ENCODE assay signal across 2 cellular contexts in genomic region chr4:154687840-154688239, GRCh38.
A peak's percentile ranks its signal among the peaks of the same experiment; 100 is the strongest.
TF ChIP-seq lines count a peak whose summit lies in the region.

No MANE protein-coding gene starts in this region.

TF ChIP-seq in liver, 16 proteins besides CTCF, POLR2A, EP300 and RAD21:
- TF ChIP-seq HNF4A (conservative IDR thresholded peaks at IDR 0.05) (peak; percentile 56 to 75), RXRA (IDR thresholded peaks at IDR 0.05) (peak in 1 of 2 donors; percentile 14), EGR1 (IDR thresholded peaks at IDR 0.05; ENCODE audit: low read depth in 2 of 2) (no peak)

TF ChIP-seq in HepG2, 621 proteins besides CTCF, POLR2A, EP300 and RAD21:
- TF ChIP-seq ELF4 (CRISPR knock-in tag; IDR thresholded peaks at IDR 0.05; ENCODE audit: borderline replicate concordance), result no peak
- TF ChIP-seq KIAA2018 (CRISPR knock-in tag; IDR thresholded peaks at IDR 0.05; ENCODE audit: borderline replicate concordance), result no peak
- no peak for TF ChIP-seq ZNF776 (CRISPR knock-in tag; IDR thresholded peaks at IDR 0.05)
- TF ChIP-seq BHLHE40 (IDR thresholded peaks at IDR 0.05; ENCODE audit: low read length), result no peak
- TF ChIP-seq GMEB1 (CRISPR knock-in tag; IDR thresholded peaks at IDR 0.05; ENCODE audit: borderline replicate concordance), result no peak
- no peak for TF ChIP-seq ZSCAN20 (CRISPR knock-in tag; IDR thresholded peaks at IDR 0.05; ENCODE audit: borderline replicate concordance)
- no peak for TF ChIP-seq ATF2 (CRISPR knock-in tag; IDR thresholded peaks at IDR 0.05)
- no peak for TF ChIP-seq NFE2L1 (CRISPR knock-in tag; IDR thresholded peaks at IDR 0.05; ENCODE audit: borderline replicate concordance)
- no peak for TF ChIP-seq MYNN (CRISPR knock-in tag; IDR thresholded peaks at IDR 0.05; ENCODE audit: low read depth)
- no peak for TF ChIP-seq FOXA3 (CRISPR knock-in tag; IDR thresholded peaks at IDR 0.05)
- TF ChIP-seq THAP7 (CRISPR knock-in tag; IDR thresholded peaks at IDR 0.05), result no peak
- TF ChIP-seq KDM3A (CRISPR knock-in tag; IDR thresholded peaks at IDR 0.05; ENCODE audit: low read depth), result no peak
- TF ChIP-seq HOXA3 (CRISPR knock-in tag; IDR thresholded peaks at IDR 0.05), result no peak
